Comparison of ENCODE assay signal across 1 cellular context in genomic region chr12:131103614-131104463, GRCh38.
TF ChIP-seq lines count a peak whose summit lies in the region.

No MANE protein-coding gene starts in this region.

TF ChIP-seq in GM23338, 12 proteins besides CTCF, POLR2A, EP300 and RAD21 (continued from another document):
- TF ChIP-seq EZH2phosphoT487 (IDR thresholded peaks at IDR 0.05; ENCODE audit: unreplicated experiment): no peak
- no peak for TF ChIP-seq POLR2AphosphoS5 (IDR thresholded peaks at IDR 0.05; ENCODE audit: low read depth)
- no peak for TF ChIP-seq NANOG (IDR thresholded peaks at IDR 0.05; ENCODE audit: borderline replicate concordance)
- TF ChIP-seq REST (IDR thresholded peaks at IDR 0.05; ENCODE audit: unreplicated experiment): no peak
- no peak for TF ChIP-seq JUNB (IDR thresholded peaks at IDR 0.05; ENCODE audit: unreplicated experiment)
- no peak for TF ChIP-seq ETS1 (IDR thresholded peaks at IDR 0.05)
TF ChIP-seq in GM23338: peak in this region for 0.
